8 cellular contexts compared by ENCODE assay signal in the genomic region with DNA sequence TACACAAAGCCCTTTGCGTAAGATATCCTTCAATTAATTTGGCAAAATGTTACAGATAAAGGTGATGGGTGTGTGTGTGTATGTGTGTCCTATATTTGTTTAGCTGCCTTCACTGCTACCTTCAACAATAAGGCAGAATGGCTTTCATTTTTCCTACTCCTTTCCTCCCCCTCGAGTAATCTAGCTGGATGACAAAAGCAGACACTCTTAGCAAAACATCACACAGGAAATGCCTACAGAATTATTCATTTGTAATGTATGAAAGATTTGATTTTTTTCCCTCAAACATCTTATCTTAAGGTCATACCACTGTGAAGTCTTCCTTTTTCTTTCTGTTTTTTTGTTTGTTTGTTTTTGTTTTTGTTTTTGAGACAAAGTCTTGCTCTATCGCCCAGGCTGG.
DNase-seq lines count a peak whose midpoint lies in the region; ATAC-seq and TF ChIP-seq lines count a peak whose summit lies in the region.

No MANE protein-coding gene starts in this region.

- peak overlapping the region; percentile 44; the same call in 1 of the 2 replicates for H3K27ac ChIP-seq in RWPE1

- H3K27me3 Mint-ChIP-seq in T-helper 2 cell treated with Interferon-gamma antibody and Interleukin-4, amounts not matched to agents 5 μg/mL and 100 μg/mL, for 36 hours (ENCODE audit: low read depth): no peaks in the 10 kb centered on the region
- H3K27me3 Mint-ChIP-seq in effector memory CD8-positive, alpha-beta T cell: no peaks in the 10 kb centered on the region

- CTCF ChIA-PET in RWPE1 (lab: Yijun Ruan, JAX): interaction anchor here (0.6 kb wide), 1 partner anchor 510 kb away, joined by 3 read pairs; no protein-coding TSS in a partner anchor

- no peak overlapping the region for H3K4me3 ChIP-seq in skeletal muscle cell (ENCODE audit: low read depth, low read length)

- POLR2A ChIA-PET in RWPE1 (lab: Yijun Ruan, JAX; ENCODE audit: low non-redundant PET): no interaction called here

- ATAC-seq in effector memory CD8-positive, alpha-beta T cell (replicated peaks): no peak
- ATAC-seq in GM19035 (IDR thresholded peaks at IDR 0.05; ENCODE audit: unreplicated experiment) (no peak), GM19463 (IDR thresholded peaks at IDR 0.05; ENCODE audit: unreplicated experiment) (no peak)

- H3K27ac Mint-ChIP-seq in T-helper 2 cell treated with Interferon-gamma antibody and Interleukin-4, amounts not matched to agents 5 μg/mL and 100 μg/mL, for 36 hours: peak overlapping the region; percentile 49
- H3K27ac Mint-ChIP-seq in effector memory CD8-positive, alpha-beta T cell: peak overlapping the region; percentile 90 to 93

- peaks cover 45% of the 10 kb centered on the region for H3K4me1 Mint-ChIP-seq in T-helper 2 cell treated with Interferon-gamma antibody and Interleukin-4, amounts not matched to agents 5 μg/mL and 100 μg/mL, for 36 hours (ENCODE audit: low read depth)
- peaks cover 41 to 64% of the 10 kb centered on the region in 2 donors for H3K4me1 Mint-ChIP-seq in effector memory CD8-positive, alpha-beta T cell (ENCODE audit: low read depth in 2 of 2)

- no peak for DNase-seq in T-helper 2 cell treated with Interferon-gamma antibody and Interleukin-4, amounts not matched to agents 5 μg/mL and 100 μg/mL, for 36 hours (ENCODE audit: low spot score)
- DNase-seq in T-helper 2 cell (no peak), RWPE1 (ENCODE audit: low spot score) (peak; percentile 17), skeletal muscle cell (ENCODE audit: low read depth) (peak; percentile 21)
- no peak for DNase-seq in effector memory CD8-positive, alpha-beta T cell
- DNase-seq in activated naive CD4-positive, alpha-beta T cell treated with anti-CD3 and anti-CD28 coated beads, Interleukin-2, amount 50 U/mL, for 16 hours: no peak

- TF ChIP-seq CTCF in RWPE1 (conservative IDR thresholded peaks at IDR 0.05; ENCODE audit: low read depth): no peak

- H3K4me3 Mint-ChIP-seq in T-helper 2 cell treated with Interferon-gamma antibody and Interleukin-4, amounts not matched to agents 5 μg/mL and 100 μg/mL, for 36 hours: peak overlapping the region; percentile 7
- peak overlapping the region; percentile 3 to 56 for H3K4me3 Mint-ChIP-seq in effector memory CD8-positive, alpha-beta T cell

- peaks cover 58% of the 10 kb centered on the region for H3K36me3 Mint-ChIP-seq in T-helper 2 cell treated with Interferon-gamma antibody and Interleukin-4, amounts not matched to agents 5 μg/mL and 100 μg/mL, for 36 hours (ENCODE audit: low read depth)
- peaks cover 66% of the 10 kb centered on the region for H3K36me3 Mint-ChIP-seq in effector memory CD8-positive, alpha-beta T cell (ENCODE audit: insufficient read depth)

- no peaks in the 10 kb centered on the region for H3K9me3 Mint-ChIP-seq in T-helper 2 cell treated with Interferon-gamma antibody and Interleukin-4, amounts not matched to agents 5 μg/mL and 100 μg/mL, for 36 hours
- no peaks in the 10 kb centered on the region for H3K9me3 Mint-ChIP-seq in effector memory CD8-positive, alpha-beta T cell

Comparison
In these comparisons a context has a peak if more than half of its experiments do, and no peak if none do; other contexts are left out.
1. DNase-seq: peak in RWPE1 (single experiment) and skeletal muscle cell (single experiment); none in T-helper 2 cell treated with Interferon-gamma antibody and Interleukin-4, amounts not matched to agents 5 μg/mL and 100 μg/mL, for 36 hours (single experiment), T-helper 2 cell (0 of 5), effector memory CD8-positive, alpha-beta T cell (0 of 3) and activated naive CD4-positive, alpha-beta T cell treated with anti-CD3 and anti-CD28 coated beads, Interleukin-2, amount 50 U/mL, for 16 hours (single experiment).